In genomic region chr17:64016974-64017373, GRCh38 we compare ENCODE assay signal across 20 cellular contexts. TPM values are rescaled to one million over a fixed set of nuclear protein-coding genes. Genes with fewer than 3 reads are reported as not detected.
DNase-seq lines count a peak whose midpoint lies in the region; ATAC-seq and TF ChIP-seq lines count a peak whose summit lies in the region.
"Had no signal": no experiment of that assay in that cellular context is flagged by ENCODE, and none has a peak within 500 bp of the region (broad histone marks: within the 10 kb centered on the region; RNA-seq: fewer than 3 reads in every experiment).

No MANE protein-coding gene starts in this region.

- no peaks in the 10 kb centered on the region for H3K9me3 Mint-ChIP-seq in activated T-cell treated with anti-CD3 and anti-CD28 coated beads, Interleukin-2, amount 50 U/mL, for 72 hours
- no peaks in the 10 kb centered on the region for H3K9me3 Mint-ChIP-seq in effector memory CD8-positive, alpha-beta T cell
- H3K9me3 Mint-ChIP-seq in stimulated activated naive CD8-positive, alpha-beta T cell treated with anti-CD3 and anti-CD28 coated beads, Interleukin-15, amount 100 ng/mL, for 72 hours: no peaks in the 10 kb centered on the region
- H3K9me3 Mint-ChIP-seq: neural crest cell, type B pancreatic cell had no signal

- TF ChIP-seq CTCF in OCI-LY1 (IDR thresholded peaks at IDR 0.05; ENCODE audit: low read length): no peak

- H3K36me3 Mint-ChIP-seq in activated T-cell treated with anti-CD3 and anti-CD28 coated beads, Interleukin-2, amount 50 U/mL, for 72 hours (ENCODE audit: insufficient read depth in 2 of 2): peaks cover 0 to 5% of the 10 kb centered on the region in 2 donors
- H3K36me3 Mint-ChIP-seq in effector memory CD8-positive, alpha-beta T cell (ENCODE audit: insufficient read depth): peaks cover 52% of the 10 kb centered on the region
- H3K36me3 Mint-ChIP-seq: type B pancreatic cell had no signal

- H2AFZ ChIP-seq in OCI-LY1 (ENCODE audit: low read length): no peak overlapping the region

- H4K20me1 ChIP-seq in OCI-LY1 (ENCODE audit: insufficient read depth, low read length): no peaks in the 10 kb centered on the region

- no peak for ATAC-seq in activated T-cell treated with anti-CD3 and anti-CD28 coated beads, Interleukin-2, amount 50 U/mL, for 72 hours (replicated peaks in 1 of 2)
- ATAC-seq in effector memory CD8-positive, alpha-beta T cell (replicated peaks): no peak
- ATAC-seq in stimulated activated naive CD8-positive, alpha-beta T cell treated with anti-CD3 and anti-CD28 coated beads, Interleukin-15, amount 100 ng/mL, for 72 hours: no peak
- no peak for ATAC-seq in HG02610 (IDR thresholded peaks at IDR 0.05; ENCODE audit: unreplicated experiment)
- ATAC-seq: left colon had no signal

- DNase-seq in activated T-cell treated with anti-CD3 and anti-CD28 coated beads, Interleukin-2, amount 50 U/mL, for 72 hours: no peak
- DNase-seq in activated T-cell treated with anti-CD3 and anti-CD28 coated beads for 4 hours: no peak
- no peak for DNase-seq in effector memory CD8-positive, alpha-beta T cell
- no peak for DNase-seq in stimulated activated naive CD8-positive, alpha-beta T cell treated with anti-CD3 and anti-CD28 coated beads, Interleukin-15, amount 100 ng/mL, for 72 hours
- no peak for DNase-seq in NCI-H748 treated with DMSO at 0.1 percent for 48 hours (lab: John Stamatoyannopoulos, UW)
- DNase-seq in SHP77 treated with DMSO at 0.1 percent for 48 hours (lab: John Stamatoyannopoulos, UW): no peak
- DNase-seq: activated effector memory CD4-positive, alpha-beta T cell treated with anti-CD3 and anti-CD28 coated beads, Interleukin-2, amount 50 U/mL, for 16 hours; DMS79 treated with DMSO at 0.1 percent for 48 hours; head of caudate nucleus; left colon; NCI-H2081 had no signal

- peak overlapping the region; percentile 83 to 89 for H3K4me3 Mint-ChIP-seq in activated T-cell treated with anti-CD3 and anti-CD28 coated beads, Interleukin-2, amount 50 U/mL, for 72 hours
- H3K4me3 Mint-ChIP-seq in effector memory CD8-positive, alpha-beta T cell: peak overlapping the region; percentile 91 to 92
- peak overlapping the region; percentile 77 to 84 for H3K4me3 Mint-ChIP-seq in stimulated activated naive CD8-positive, alpha-beta T cell treated with anti-CD3 and anti-CD28 coated beads, Interleukin-15, amount 100 ng/mL, for 72 hours
- H3K4me3 Mint-ChIP-seq: neural crest cell, type B pancreatic cell had no signal

- no peaks in the 10 kb centered on the region for H3K9me2 ChIP-seq in OCI-LY1 (ENCODE audit: low read depth, low read length)

- H3K4me3 ChIP-seq in OCI-LY1 (ENCODE audit: low read depth, low read length, poor library complexity, severe bottlenecking): peak overlapping the region; percentile 31
- H3K4me3 ChIP-seq: cardiac muscle cell, smooth muscle cell had no signal

- H3K27ac ChIP-seq in OCI-LY1 (ENCODE audit: low read depth, low read length, poor library complexity, severe bottlenecking): peak overlapping the region; percentile 73
- H3K27ac ChIP-seq: cardiac muscle cell, HL-60 had no signal

- no peaks in the 10 kb centered on the region for H3K27me3 Mint-ChIP-seq in activated T-cell treated with anti-CD3 and anti-CD28 coated beads, Interleukin-2, amount 50 U/mL, for 72 hours (ENCODE audit: low read depth)
- H3K27me3 Mint-ChIP-seq in effector memory CD8-positive, alpha-beta T cell: no peaks in the 10 kb centered on the region
- no peaks in the 10 kb centered on the region for H3K27me3 Mint-ChIP-seq in stimulated activated naive CD8-positive, alpha-beta T cell treated with anti-CD3 and anti-CD28 coated beads, Interleukin-15, amount 100 ng/mL, for 72 hours

- peaks cover 72% of the 10 kb centered on the region for H3K4me1 ChIP-seq in OCI-LY1 (ENCODE audit: insufficient read depth, low read length, severe bottlenecking)

- peak overlapping the region; percentile 65 for H3K4me2 ChIP-seq in OCI-LY1 (ENCODE audit: low read length)
- H3K4me2 ChIP-seq: smooth muscle cell had no signal

- H3K9me3 ChIP-seq in OCI-LY1 (ENCODE audit: low read length): no peaks in the 10 kb centered on the region

- H3K27ac Mint-ChIP-seq in activated T-cell treated with anti-CD3 and anti-CD28 coated beads, Interleukin-2, amount 50 U/mL, for 72 hours: peak overlapping the region; percentile 99
- peak overlapping the region; percentile 98 to 100 for H3K27ac Mint-ChIP-seq in effector memory CD8-positive, alpha-beta T cell
- peak overlapping the region; percentile 48 to 88 for H3K27ac Mint-ChIP-seq in stimulated activated naive CD8-positive, alpha-beta T cell treated with anti-CD3 and anti-CD28 coated beads, Interleukin-15, amount 100 ng/mL, for 72 hours
- H3K27ac Mint-ChIP-seq: type B pancreatic cell had no signal

- H3F3A ChIP-seq in OCI-LY1 (ENCODE audit: insufficient read depth, low read length): 0 out of 2 replicates have a peak, but pooled peaks cover 10% of the 10 kb centered on the region

- H3K4me1 Mint-ChIP-seq in activated T-cell treated with anti-CD3 and anti-CD28 coated beads, Interleukin-2, amount 50 U/mL, for 72 hours (ENCODE audit: low read depth): peaks cover 71% of the 10 kb centered on the region
- peaks cover 45 to 64% of the 10 kb centered on the region in 2 donors for H3K4me1 Mint-ChIP-seq in effector memory CD8-positive, alpha-beta T cell (ENCODE audit: low read depth in 2 of 2)
- H3K4me1 Mint-ChIP-seq in stimulated activated naive CD8-positive, alpha-beta T cell treated with anti-CD3 and anti-CD28 coated beads, Interleukin-15, amount 100 ng/mL, for 72 hours: peaks cover 73% of the 10 kb centered on the region

- peak overlapping the region; percentile 28 for H3K9ac ChIP-seq in OCI-LY1 (ENCODE audit: low read length)

- no peaks in the 10 kb centered on the region for H3K27me3 ChIP-seq in OCI-LY1 (ENCODE audit: insufficient read depth, low read length)
- H3K27me3 ChIP-seq: cardiac muscle cell had no signal

- peaks cover 3% of the 10 kb centered on the region; the same call in 1 of the 2 replicates for H3K36me3 ChIP-seq in OCI-LY1 (ENCODE audit: insufficient read depth, low read length)
- H3K36me3 ChIP-seq: cardiac muscle cell had no signal

- H3K79me2 ChIP-seq in OCI-LY1 (ENCODE audit: insufficient read depth, low read length): peaks cover 52% of the 10 kb centered on the region

RNA-seq across cellular contexts. Expression of gene ICAM2, which starts 3.5 kb away (rescaled TPM):
- 10 to 100 TPM; 49.9 to 55.7 TPM for total RNA-seq in activated T-cell treated with anti-CD3 and anti-CD28 coated beads, Interleukin-2, amount 50 U/mL, for 72 hours
- total RNA-seq: cardiac muscle cell, MCF 10A, neural crest cell, smooth muscle cell had no signal

RNA-seq across cellular contexts. Expression of gene PRR29, which starts 18.8 kb away (rescaled TPM):
- 1 to 10 TPM in 1 of 2 donors, under 1 TPM in 1; 0.96 to 1.1 TPM for total RNA-seq in activated T-cell treated with anti-CD3 and anti-CD28 coated beads, Interleukin-2, amount 50 U/mL, for 72 hours
- total RNA-seq: MCF 10A, SK-MEL-5, smooth muscle cell had no signal

RNA-seq across cellular contexts. Expression of gene SCN4A, which starts 44.3 kb away (rescaled TPM):
- 1 to 10 TPM in 1 of 2 donors, under 1 TPM in 1; 0.93 to 1.0 TPM for total RNA-seq in activated T-cell treated with anti-CD3 and anti-CD28 coated beads, Interleukin-2, amount 50 U/mL, for 72 hours
- total RNA-seq: MCF 10A, SK-MEL-5 had no signal
